1 cellular context compared by ENCODE assay signal in the genomic region with DNA sequence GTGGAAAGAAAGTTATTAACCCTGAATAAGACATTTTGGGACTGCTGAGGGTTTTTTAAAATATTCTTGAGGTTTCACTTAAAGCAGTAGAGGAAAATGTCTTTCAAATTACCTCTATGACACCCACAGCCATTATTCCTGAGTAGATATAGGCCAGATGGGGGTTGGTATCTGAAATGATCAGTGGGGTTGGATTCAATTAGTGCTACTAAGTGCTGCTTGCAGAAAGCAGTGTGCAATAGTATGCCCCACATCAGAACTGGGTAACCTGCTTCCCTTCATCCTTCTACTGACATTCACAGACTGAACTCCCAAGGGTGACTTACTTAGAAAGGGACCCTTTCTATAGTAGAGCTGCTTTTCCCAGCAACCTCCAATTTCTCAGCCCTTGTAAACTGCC.
TF ChIP-seq lines count a peak whose summit lies in the region.

No MANE protein-coding gene starts in this region.

TF ChIP-seq in H1, 55 proteins besides CTCF, POLR2A, EP300 and RAD21:
- TF ChIP-seq GABPA (IDR thresholded peaks at IDR 0.05; ENCODE audit: borderline replicate concordance, insufficient read depth, low read length) (no peak), RBBP5 (IDR thresholded peaks at IDR 0.05; ENCODE audit: borderline replicate concordance, low read depth, low read length) (no peak), RFX5 (IDR thresholded peaks at IDR 0.05; ENCODE audit: borderline replicate concordance, low read depth, low read length) (no peak), ASH2L (IDR thresholded peaks at IDR 0.05; ENCODE audit: low read length) (no peak), RXRA (IDR thresholded peaks at IDR 0.05; ENCODE audit: insufficient read depth, low read depth, low read length) (no peak), PHF8 (conservative IDR thresholded peaks at IDR 0.05; ENCODE audit: low read depth, low read length) (no peak), BACH1 (IDR thresholded peaks at IDR 0.05; ENCODE audit: low read length) (no peak), KDM5A (IDR thresholded peaks at IDR 0.05; ENCODE audit: low read length) (no peak), NANOG (IDR thresholded peaks at IDR 0.05; ENCODE audit: insufficient read depth, low read depth, low read length, poor library complexity, severe bottlenecking) (no peak), TEAD4 (IDR thresholded peaks at IDR 0.05; ENCODE audit: low read depth, low read length) (no peak), CTBP2 (IDR thresholded peaks at IDR 0.05; ENCODE audit: borderline replicate concordance, insufficient read depth, insufficient read length, low read length) (no peak), CBX8 (IDR thresholded peaks at IDR 0.05; ENCODE audit: borderline replicate concordance, low read depth, low read length) (no peak), SP2 (IDR thresholded peaks at IDR 0.05; ENCODE audit: low read length) (no peak), SAP30 (IDR thresholded peaks at IDR 0.05; ENCODE audit: insufficient read depth, insufficient replicate concordance, low read length) (no peak)
- TF ChIP-seq, protein P1, sequence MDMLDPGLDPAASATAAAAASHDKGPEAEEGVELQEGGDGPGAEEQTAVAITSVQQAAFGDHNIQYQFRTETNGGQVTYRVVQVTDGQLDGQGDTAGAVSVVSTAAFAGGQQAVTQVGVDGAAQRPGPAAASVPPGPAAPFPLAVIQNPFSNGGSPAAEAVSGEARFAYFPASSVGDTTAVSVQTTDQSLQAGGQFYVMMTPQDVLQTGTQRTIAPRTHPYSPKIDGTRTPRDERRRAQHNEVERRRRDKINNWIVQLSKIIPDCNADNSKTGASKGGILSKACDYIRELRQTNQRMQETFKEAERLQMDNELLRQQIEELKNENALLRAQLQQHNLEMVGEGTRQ (IDR thresholded peaks at IDR 0.05; ENCODE audit: low read length): no peak
- TF ChIP-seq, protein P2, sequence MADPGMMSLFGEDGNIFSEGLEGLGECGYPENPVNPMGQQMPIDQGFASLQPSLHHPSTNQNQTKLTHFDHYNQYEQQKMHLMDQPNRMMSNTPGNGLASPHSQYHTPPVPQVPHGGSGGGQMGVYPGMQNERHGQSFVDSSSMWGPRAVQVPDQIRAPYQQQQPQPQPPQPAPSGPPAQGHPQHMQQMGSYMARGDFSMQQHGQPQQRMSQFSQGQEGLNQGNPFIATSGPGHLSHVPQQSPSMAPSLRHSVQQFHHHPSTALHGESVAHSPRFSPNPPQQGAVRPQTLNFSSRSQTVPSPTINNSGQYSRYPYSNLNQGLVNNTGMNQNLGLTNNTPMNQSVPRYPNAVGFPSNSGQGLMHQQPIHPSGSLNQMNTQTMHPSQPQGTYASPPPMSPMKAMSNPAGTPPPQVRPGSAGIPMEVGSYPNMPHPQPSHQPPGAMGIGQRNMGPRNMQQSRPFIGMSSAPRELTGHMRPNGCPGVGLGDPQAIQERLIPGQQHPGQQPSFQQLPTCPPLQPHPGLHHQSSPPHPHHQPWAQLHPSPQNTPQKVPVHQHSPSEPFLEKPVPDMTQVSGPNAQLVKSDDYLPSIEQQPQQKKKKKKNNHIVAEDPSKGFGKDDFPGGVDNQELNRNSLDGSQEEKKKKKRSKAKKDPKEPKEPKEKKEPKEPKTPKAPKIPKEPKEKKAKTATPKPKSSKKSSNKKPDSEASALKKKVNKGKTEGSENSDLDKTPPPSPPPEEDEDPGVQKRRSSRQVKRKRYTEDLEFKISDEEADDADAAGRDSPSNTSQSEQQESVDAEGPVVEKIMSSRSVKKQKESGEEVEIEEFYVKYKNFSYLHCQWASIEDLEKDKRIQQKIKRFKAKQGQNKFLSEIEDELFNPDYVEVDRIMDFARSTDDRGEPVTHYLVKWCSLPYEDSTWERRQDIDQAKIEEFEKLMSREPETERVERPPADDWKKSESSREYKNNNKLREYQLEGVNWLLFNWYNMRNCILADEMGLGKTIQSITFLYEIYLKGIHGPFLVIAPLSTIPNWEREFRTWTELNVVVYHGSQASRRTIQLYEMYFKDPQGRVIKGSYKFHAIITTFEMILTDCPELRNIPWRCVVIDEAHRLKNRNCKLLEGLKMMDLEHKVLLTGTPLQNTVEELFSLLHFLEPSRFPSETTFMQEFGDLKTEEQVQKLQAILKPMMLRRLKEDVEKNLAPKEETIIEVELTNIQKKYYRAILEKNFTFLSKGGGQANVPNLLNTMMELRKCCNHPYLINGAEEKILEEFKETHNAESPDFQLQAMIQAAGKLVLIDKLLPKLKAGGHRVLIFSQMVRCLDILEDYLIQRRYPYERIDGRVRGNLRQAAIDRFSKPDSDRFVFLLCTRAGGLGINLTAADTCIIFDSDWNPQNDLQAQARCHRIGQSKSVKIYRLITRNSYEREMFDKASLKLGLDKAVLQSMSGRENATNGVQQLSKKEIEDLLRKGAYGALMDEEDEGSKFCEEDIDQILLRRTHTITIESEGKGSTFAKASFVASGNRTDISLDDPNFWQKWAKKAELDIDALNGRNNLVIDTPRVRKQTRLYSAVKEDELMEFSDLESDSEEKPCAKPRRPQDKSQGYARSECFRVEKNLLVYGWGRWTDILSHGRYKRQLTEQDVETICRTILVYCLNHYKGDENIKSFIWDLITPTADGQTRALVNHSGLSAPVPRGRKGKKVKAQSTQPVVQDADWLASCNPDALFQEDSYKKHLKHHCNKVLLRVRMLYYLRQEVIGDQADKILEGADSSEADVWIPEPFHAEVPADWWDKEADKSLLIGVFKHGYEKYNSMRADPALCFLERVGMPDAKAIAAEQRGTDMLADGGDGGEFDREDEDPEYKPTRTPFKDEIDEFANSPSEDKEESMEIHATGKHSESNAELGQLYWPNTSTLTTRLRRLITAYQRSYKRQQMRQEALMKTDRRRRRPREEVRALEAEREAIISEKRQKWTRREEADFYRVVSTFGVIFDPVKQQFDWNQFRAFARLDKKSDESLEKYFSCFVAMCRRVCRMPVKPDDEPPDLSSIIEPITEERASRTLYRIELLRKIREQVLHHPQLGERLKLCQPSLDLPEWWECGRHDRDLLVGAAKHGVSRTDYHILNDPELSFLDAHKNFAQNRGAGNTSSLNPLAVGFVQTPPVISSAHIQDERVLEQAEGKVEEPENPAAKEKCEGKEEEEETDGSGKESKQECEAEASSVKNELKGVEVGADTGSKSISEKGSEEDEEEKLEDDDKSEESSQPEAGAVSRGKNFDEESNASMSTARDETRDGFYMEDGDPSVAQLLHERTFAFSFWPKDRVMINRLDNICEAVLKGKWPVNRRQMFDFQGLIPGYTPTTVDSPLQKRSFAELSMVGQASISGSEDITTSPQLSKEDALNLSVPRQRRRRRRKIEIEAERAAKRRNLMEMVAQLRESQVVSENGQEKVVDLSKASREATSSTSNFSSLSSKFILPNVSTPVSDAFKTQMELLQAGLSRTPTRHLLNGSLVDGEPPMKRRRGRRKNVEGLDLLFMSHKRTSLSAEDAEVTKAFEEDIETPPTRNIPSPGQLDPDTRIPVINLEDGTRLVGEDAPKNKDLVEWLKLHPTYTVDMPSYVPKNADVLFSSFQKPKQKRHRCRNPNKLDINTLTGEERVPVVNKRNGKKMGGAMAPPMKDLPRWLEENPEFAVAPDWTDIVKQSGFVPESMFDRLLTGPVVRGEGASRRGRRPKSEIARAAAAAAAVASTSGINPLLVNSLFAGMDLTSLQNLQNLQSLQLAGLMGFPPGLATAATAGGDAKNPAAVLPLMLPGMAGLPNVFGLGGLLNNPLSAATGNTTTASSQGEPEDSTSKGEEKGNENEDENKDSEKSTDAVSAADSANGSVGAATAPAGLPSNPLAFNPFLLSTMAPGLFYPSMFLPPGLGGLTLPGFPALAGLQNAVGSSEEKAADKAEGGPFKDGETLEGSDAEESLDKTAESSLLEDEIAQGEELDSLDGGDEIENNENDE (IDR thresholded peaks at IDR 0.05; ENCODE audit: insufficient replicate concordance, low read length): no peak
TF ChIP-seq in H1: peak in this region for 0.
